Comparison of ENCODE assay signal across 1 cellular context in genomic region chr4:7872264-7872771, GRCh38.
A peak's percentile ranks its signal among the peaks of the same experiment; 100 is the strongest.
TF ChIP-seq lines count a peak whose summit lies in the region.

No MANE protein-coding gene starts in this region.

TF ChIP-seq in SK-N-SH, 30 proteins besides CTCF, POLR2A, EP300 and RAD21 (continued from another document):
- TF ChIP-seq USF1 (IDR thresholded peaks at IDR 0.05; ENCODE audit: borderline replicate concordance, low read depth) (no peak), POLR2AphosphoS5 (IDR thresholded peaks at IDR 0.05; ENCODE audit: low read depth, low read length) (peak; percentile 26; the same call in 1 of the 2 replicates), FOSL2 (IDR thresholded peaks at IDR 0.05; ENCODE audit: borderline replicate concordance, low read depth) (peak; percentile 28; the same call in 1 of the 2 replicates), ELF1 (IDR thresholded peaks at IDR 0.05) (no peak), CHD2 (IDR thresholded peaks at IDR 0.05; ENCODE audit: low read length, partially characterized antibody) (no peak), GATA2 (CRISPR knock-in tag; IDR thresholded peaks at IDR 0.05) (no peak), PBX3 (IDR thresholded peaks at IDR 0.05) (peak; percentile 85), RXRA (IDR thresholded peaks at IDR 0.05; ENCODE audit: borderline replicate concordance, low read depth) (0 out of 2 replicates have a peak, but pooled peaks have one; percentile 26), SIN3A (IDR thresholded peaks at IDR 0.05; ENCODE audit: borderline replicate concordance, low read depth, low read length) (peak; percentile 51; the same call in 1 of the 2 replicates), MEF2A (IDR thresholded peaks at IDR 0.05; ENCODE audit: borderline replicate concordance, low read depth) (no peak)
- TF ChIP-seq, protein P1, sequence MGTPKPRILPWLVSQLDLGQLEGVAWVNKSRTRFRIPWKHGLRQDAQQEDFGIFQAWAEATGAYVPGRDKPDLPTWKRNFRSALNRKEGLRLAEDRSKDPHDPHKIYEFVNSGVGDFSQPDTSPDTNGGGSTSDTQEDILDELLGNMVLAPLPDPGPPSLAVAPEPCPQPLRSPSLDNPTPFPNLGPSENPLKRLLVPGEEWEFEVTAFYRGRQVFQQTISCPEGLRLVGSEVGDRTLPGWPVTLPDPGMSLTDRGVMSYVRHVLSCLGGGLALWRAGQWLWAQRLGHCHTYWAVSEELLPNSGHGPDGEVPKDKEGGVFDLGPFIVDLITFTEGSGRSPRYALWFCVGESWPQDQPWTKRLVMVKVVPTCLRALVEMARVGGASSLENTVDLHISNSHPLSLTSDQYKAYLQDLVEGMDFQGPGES (IDR thresholded peaks at IDR 0.05; ENCODE audit: low read depth, low read length) = no peak
